In the genomic region with DNA sequence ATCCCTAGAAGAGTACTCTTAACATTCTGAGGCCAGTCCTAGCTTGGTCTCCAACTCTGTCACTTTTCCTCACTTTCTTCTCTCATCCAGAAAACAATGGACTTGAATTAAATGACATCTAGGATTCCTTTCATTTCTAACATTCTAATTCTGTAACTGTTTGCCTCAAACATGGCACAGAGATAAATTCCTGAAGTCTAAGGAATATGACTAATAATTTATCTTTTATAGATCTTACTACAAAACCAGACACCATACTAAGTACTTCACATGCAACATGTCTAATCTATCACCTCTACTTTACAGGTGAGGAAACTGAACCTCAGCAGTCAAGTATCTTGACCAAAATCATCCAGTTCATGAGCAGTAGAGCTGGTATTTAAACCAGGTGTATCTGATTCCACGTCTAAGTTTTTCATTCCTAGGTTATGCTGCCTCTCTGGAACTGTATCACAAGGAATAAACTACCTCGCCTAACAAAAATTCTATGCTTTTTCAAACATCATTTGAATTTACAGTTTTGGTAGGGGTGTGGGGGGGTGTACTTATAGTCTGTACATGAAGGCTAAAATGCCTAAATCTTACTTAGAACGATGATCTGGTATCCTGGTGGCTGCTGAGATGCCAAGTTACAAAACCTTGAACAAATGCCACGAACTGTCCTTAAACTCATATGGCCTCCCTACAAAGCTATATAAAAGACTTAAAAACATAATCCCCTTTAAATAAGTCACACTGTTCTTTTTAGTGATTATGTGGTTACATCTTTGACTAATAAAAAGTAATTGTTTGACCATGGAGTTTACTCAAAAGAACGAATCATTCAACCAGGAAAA, we compare ENCODE assay signal across 2 cellular contexts.
TF ChIP-seq lines count a peak whose summit lies in the region.

No MANE protein-coding gene starts in this region.

TF ChIP-seq in IMR-90, 13 proteins besides CTCF, POLR2A, EP300 and RAD21:
- TF ChIP-seq CEBPB (IDR thresholded peaks at IDR 0.05; ENCODE audit: low read depth, low read length) (no peak), FOS (IDR thresholded peaks at IDR 0.05; ENCODE audit: low read depth, low read length) (no peak), CHD1 (IDR thresholded peaks at IDR 0.05; ENCODE audit: low read depth, low read length) (no peak), BHLHE40 (IDR thresholded peaks at IDR 0.05; ENCODE audit: low read depth, low read length) (no peak), SMC3 (IDR thresholded peaks at IDR 0.05; ENCODE audit: low read depth, low read length) (no peak), MXI1 (IDR thresholded peaks at IDR 0.05; ENCODE audit: borderline replicate concordance, low read depth, low read length) (no peak), NFE2L2 (IDR thresholded peaks at IDR 0.05; ENCODE audit: low read depth, low read length) (no peak), RFX5 (IDR thresholded peaks at IDR 0.05; ENCODE audit: low read depth, low read length) (no peak), MAFK (IDR thresholded peaks at IDR 0.05; ENCODE audit: low read depth, low read length) (no peak), MAZ (IDR thresholded peaks at IDR 0.05; ENCODE audit: borderline replicate concordance, low read depth, low read length) (no peak), RCOR1 (IDR thresholded peaks at IDR 0.05; ENCODE audit: insufficient replicate concordance, low read length) (no peak)
- TF ChIP-seq, protein P1, sequence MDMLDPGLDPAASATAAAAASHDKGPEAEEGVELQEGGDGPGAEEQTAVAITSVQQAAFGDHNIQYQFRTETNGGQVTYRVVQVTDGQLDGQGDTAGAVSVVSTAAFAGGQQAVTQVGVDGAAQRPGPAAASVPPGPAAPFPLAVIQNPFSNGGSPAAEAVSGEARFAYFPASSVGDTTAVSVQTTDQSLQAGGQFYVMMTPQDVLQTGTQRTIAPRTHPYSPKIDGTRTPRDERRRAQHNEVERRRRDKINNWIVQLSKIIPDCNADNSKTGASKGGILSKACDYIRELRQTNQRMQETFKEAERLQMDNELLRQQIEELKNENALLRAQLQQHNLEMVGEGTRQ (IDR thresholded peaks at IDR 0.05; ENCODE audit: low read depth, low read length), result no peak
- TF ChIP-seq, protein P2, sequence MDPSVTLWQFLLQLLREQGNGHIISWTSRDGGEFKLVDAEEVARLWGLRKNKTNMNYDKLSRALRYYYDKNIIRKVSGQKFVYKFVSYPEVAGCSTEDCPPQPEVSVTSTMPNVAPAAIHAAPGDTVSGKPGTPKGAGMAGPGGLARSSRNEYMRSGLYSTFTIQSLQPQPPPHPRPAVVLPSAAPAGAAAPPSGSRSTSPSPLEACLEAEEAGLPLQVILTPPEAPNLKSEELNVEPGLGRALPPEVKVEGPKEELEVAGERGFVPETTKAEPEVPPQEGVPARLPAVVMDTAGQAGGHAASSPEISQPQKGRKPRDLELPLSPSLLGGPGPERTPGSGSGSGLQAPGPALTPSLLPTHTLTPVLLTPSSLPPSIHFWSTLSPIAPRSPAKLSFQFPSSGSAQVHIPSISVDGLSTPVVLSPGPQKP (IDR thresholded peaks at IDR 0.05; ENCODE audit: borderline replicate concordance, low read depth, low read length), result no peak

TF ChIP-seq in GM12878, 131 proteins besides CTCF, POLR2A, EP300 and RAD21:
- TF ChIP-seq SP1 (IDR thresholded peaks at IDR 0.05; ENCODE audit: low read depth, low read length), result no peak
- TF ChIP-seq ETV6 (conservative IDR thresholded peaks at IDR 0.05 in 1 of 2, IDR thresholded peaks at IDR 0.05 in 1 of 2; ENCODE audit: borderline replicate concordance in 1 of 2, low read depth in 1 of 2), result no peak
- TF ChIP-seq RCOR1 (conservative IDR thresholded peaks at IDR 0.05; ENCODE audit: low read depth, low read length), result no peak
- TF ChIP-seq NR2C1 (IDR thresholded peaks at IDR 0.05), result no peak
- no peak for TF ChIP-seq TCF3 (IDR thresholded peaks at IDR 0.05; ENCODE audit: borderline replicate concordance, insufficient read depth, low read depth, low read length)
- TF ChIP-seq KLF5 (IDR thresholded peaks at IDR 0.05; ENCODE audit: partially characterized antibody), result no peak
- TF ChIP-seq PML (IDR thresholded peaks at IDR 0.05; ENCODE audit: low read length), result no peak
- TF ChIP-seq ZSCAN29 (IDR thresholded peaks at IDR 0.05), result no peak
- TF ChIP-seq RBBP5 (conservative IDR thresholded peaks at IDR 0.05), result no peak
